8 cellular contexts compared by ENCODE assay signal in the genomic region with DNA sequence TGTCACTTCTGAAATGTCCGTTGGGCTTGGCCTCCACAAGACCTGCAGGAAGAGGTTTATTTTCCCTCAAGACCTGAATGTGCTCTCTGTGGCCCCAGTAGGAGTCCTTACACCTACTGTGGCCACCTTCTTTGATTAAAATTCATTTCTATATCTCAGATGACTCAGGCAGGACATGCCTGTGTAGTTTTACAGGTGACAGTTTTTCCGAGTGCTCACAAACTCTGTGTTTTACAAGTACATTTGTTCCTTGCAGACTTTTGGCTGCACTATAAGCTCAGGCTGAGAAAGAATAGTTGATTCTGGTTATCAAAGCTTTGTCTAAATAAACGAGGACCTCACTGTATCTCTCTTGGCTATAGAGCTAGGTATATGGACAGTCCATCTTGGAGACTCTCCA.
"Had no signal": no experiment of that assay in that cellular context is flagged by ENCODE, and none has a peak within 500 bp of the region (broad histone marks: within the 10 kb centered on the region; RNA-seq: fewer than 3 reads in every experiment).

No MANE protein-coding gene starts in this region.

- ATAC-seq: HCT116, HepG2 had no signal

- H3K9me3 ChIP-seq: HAP-1 had no signal

- H3K4me3 ChIP-seq: GM23248, HAP-1 had no signal

- H3K36me3 ChIP-seq: HAP-1 had no signal

- H2AFZ ChIP-seq: GM23248 had no signal

- H3K9ac ChIP-seq: GM23248 had no signal

- H3K4me1 ChIP-seq: HAP-1 had no signal

- H3K27ac ChIP-seq: GM23248, HL-60 had no signal

- DNase-seq: GM23248, GOT3, H7, HFFc6 had no signal
